Comparison of ENCODE assay signal across 21 cellular contexts in genomic region chr2:109421606-109422005, GRCh38.
"Had no signal": no experiment of that assay in that cellular context is flagged by ENCODE, and none has a peak within 500 bp of the region (broad histone marks: within the 10 kb centered on the region; RNA-seq: fewer than 3 reads in every experiment).

No MANE protein-coding gene starts in this region.

- H3K9ac ChIP-seq: parathyroid adenoma had no signal

- H3K36me3 Mint-ChIP-seq: immature natural killer cell; natural killer cell treated with Interleukin-12 subunit alpha and Interleukin-12 subunit beta and Interleukin-15 and Interleukin-18, amount 100 ng/mL, for 72 hours; stimulated activated effector memory CD8-positive, alpha-beta T cell treated with anti-CD3 and anti-CD28 coated beads, Interleukin-12 subunit alpha, Interleukin-12 subunit beta, amount 100 ng/mL, for 72 hours had no signal

- H3K9me3 Mint-ChIP-seq: effector memory CD8-positive, alpha-beta T cell; immature natural killer cell; natural killer cell treated with Interleukin-12 subunit alpha and Interleukin-12 subunit beta and Interleukin-15 and Interleukin-18, amount 100 ng/mL, for 72 hours; stimulated activated effector memory CD8-positive, alpha-beta T cell treated with anti-CD3 and anti-CD28 coated beads, Interleukin-12 subunit alpha, Interleukin-12 subunit beta, amount 100 ng/mL, for 72 hours had no signal

- H3K36me3 ChIP-seq: esophagus squamous epithelium, right atrium auricular region, suprapubic skin, upper lobe of left lung, uterus had no signal

- H3K9me3 ChIP-seq: esophagus squamous epithelium, left lung, right atrium auricular region, suprapubic skin, tibial artery, upper lobe of left lung, uterus had no signal

- H3K27ac Mint-ChIP-seq: effector memory CD8-positive, alpha-beta T cell; immature natural killer cell; natural killer cell treated with Interleukin-12 subunit alpha and Interleukin-12 subunit beta and Interleukin-15 and Interleukin-18, amount 100 ng/mL, for 72 hours; stimulated activated effector memory CD8-positive, alpha-beta T cell treated with anti-CD3 and anti-CD28 coated beads, Interleukin-12 subunit alpha, Interleukin-12 subunit beta, amount 100 ng/mL, for 72 hours had no signal

- H3K27me3 ChIP-seq: esophagus squamous epithelium, left lung, right atrium auricular region, suprapubic skin, tibial artery, upper lobe of left lung, uterus had no signal

- H3K4me1 Mint-ChIP-seq: immature natural killer cell; stimulated activated effector memory CD8-positive, alpha-beta T cell treated with anti-CD3 and anti-CD28 coated beads, Interleukin-12 subunit alpha, Interleukin-12 subunit beta, amount 100 ng/mL, for 72 hours had no signal

- H3K27me3 Mint-ChIP-seq: natural killer cell treated with Interleukin-12 subunit alpha and Interleukin-12 subunit beta and Interleukin-15 and Interleukin-18, amount 100 ng/mL, for 72 hours had no signal

- DNase-seq: effector memory CD8-positive, alpha-beta T cell; esophagus squamous epithelium; immature natural killer cell; left lung; mesenchymal stem cell; midbrain; occipital lobe; stimulated activated CD4-positive, alpha-beta T cell treated with anti-CD3 and anti-CD28 coated beads, Interleukin-4, amount 100 ng/mL, for 1 hour; stimulated activated CD8-positive, alpha-beta memory T cell treated with anti-CD3 and anti-CD28 coated beads, Interleukin-4, amount 100 ng/mL, for 48 hours; stimulated activated naive CD8-positive, alpha-beta T cell treated with anti-CD3 and anti-CD28 coated beads, Interleukin-15, Interleukin-2, amounts not matched to agents 100 U/mL and 50 U/mL, for 24 hours; tibial artery; uterus had no signal

- H3K27ac ChIP-seq: epithelial cell of prostate, esophagus squamous epithelium, left lung, parathyroid adenoma, right atrium auricular region, suprapubic skin, upper lobe of left lung, uterus had no signal

- ATAC-seq: effector memory CD8-positive, alpha-beta T cell; natural killer cell treated with Interleukin-12 subunit alpha and Interleukin-12 subunit beta and Interleukin-15 and Interleukin-18, amount 100 ng/mL, for 72 hours; stimulated activated effector memory CD8-positive, alpha-beta T cell treated with anti-CD3 and anti-CD28 coated beads, Interleukin-12 subunit alpha, Interleukin-12 subunit beta, amount 100 ng/mL, for 72 hours; stimulated activated naive CD8-positive, alpha-beta T cell treated with anti-CD3 and anti-CD28 coated beads, Interleukin-15, Interleukin-2, amounts not matched to agents 100 U/mL and 50 U/mL, for 24 hours had no signal

- H3K4me1 ChIP-seq: parathyroid adenoma, right atrium auricular region, suprapubic skin, uterus had no signal

- H3K4me3 Mint-ChIP-seq: effector memory CD8-positive, alpha-beta T cell; immature natural killer cell; natural killer cell treated with Interleukin-12 subunit alpha and Interleukin-12 subunit beta and Interleukin-15 and Interleukin-18, amount 100 ng/mL, for 72 hours; stimulated activated effector memory CD8-positive, alpha-beta T cell treated with anti-CD3 and anti-CD28 coated beads, Interleukin-12 subunit alpha, Interleukin-12 subunit beta, amount 100 ng/mL, for 72 hours had no signal

- H3K4me2 ChIP-seq: smooth muscle cell had no signal

- H3K4me3 ChIP-seq: esophagus squamous epithelium, left lung, lung, right atrium auricular region, smooth muscle cell, suprapubic skin, tibial artery, upper lobe of left lung, uterus had no signal
